ENCODE assay signal across 9 cellular contexts in genomic region chr1:9399510-9400424, GRCh38.
DNase-seq lines count a peak whose midpoint lies in the region; ATAC-seq and TF ChIP-seq lines count a peak whose summit lies in the region.
"Had no signal": no experiment of that assay in that cellular context is flagged by ENCODE, and none has a peak within 500 bp of the region (broad histone marks: within the 10 kb centered on the region; RNA-seq: fewer than 3 reads in every experiment).

No MANE protein-coding gene starts in this region.

- H3K9ac ChIP-seq in HUES48 (ENCODE audit: low read depth, low read length) = no peak overlapping the region

- no peak for TF ChIP-seq CTCF in left ventricle myocardium inferior (IDR thresholded peaks at IDR 0.05; ENCODE audit: borderline replicate concordance)

- no peak overlapping the region for H3K4me3 ChIP-seq in HUES48 (ENCODE audit: low read depth, low read length)
- H3K4me3 ChIP-seq in left ventricle myocardium inferior = no peak overlapping the region
- H3K4me3 ChIP-seq: GM12878 had no signal

- H3K4me1 ChIP-seq in HUES48 (ENCODE audit: control insufficient read depth, insufficient read depth, low read length) = no peaks in the 10 kb centered on the region; the same call in 1 of the 2 replicates
- H3K4me1 ChIP-seq in left ventricle myocardium inferior = peaks cover 41% of the 10 kb centered on the region

- intact Hi-C loops in left ventricle myocardium inferior (cut with micrococcal nuclease) = no loop called here

- DNase-seq in SHP77 treated with DMSO at 0.1 percent for 48 hours (lab: John Stamatoyannopoulos, UW) (peak; percentile 86), left ventricle myocardium inferior (peak; percentile 62), smooth muscle cell of the brain vasculature (ENCODE audit: low read depth, low spot score) (peak; percentile 75), GM19238 (ENCODE audit: insufficient read length, low spot score) (no peak)

- no peaks in the 10 kb centered on the region for H3K27me3 ChIP-seq in HUES48 (ENCODE audit: control insufficient read depth, insufficient read depth, low read length)
- no peaks in the 10 kb centered on the region for H3K27me3 ChIP-seq in left ventricle myocardium inferior (ENCODE audit: low read depth)

- no peak for ATAC-seq in HG03520 (IDR thresholded peaks at IDR 0.05; ENCODE audit: unreplicated experiment)
- no peak for ATAC-seq in HG02970 (IDR thresholded peaks at IDR 0.05; ENCODE audit: low FRiP score, unreplicated experiment)
- ATAC-seq in HG03108 (IDR thresholded peaks at IDR 0.05; ENCODE audit: unreplicated experiment) = no peak

- no peaks in the 10 kb centered on the region for H3K9me3 ChIP-seq in HUES48 (ENCODE audit: control insufficient read depth, insufficient read depth, low read length)
- peaks cover 8% of the 10 kb centered on the region for H3K9me3 ChIP-seq in left ventricle myocardium inferior (replicated peaks)

- H3K36me3 ChIP-seq in HUES48 (ENCODE audit: control insufficient read depth, insufficient read depth, low read length) (no peaks in the 10 kb centered on the region), left ventricle myocardium inferior (no peaks in the 10 kb centered on the region)

- H3K27ac ChIP-seq in HUES48 (ENCODE audit: low read depth, low read length) (peak overlapping the region; percentile 51), left ventricle myocardium inferior (replicated peaks) (peak overlapping the region; percentile 80)
